Comparison of ENCODE assay signal across 2 cellular contexts in the genomic region with DNA sequence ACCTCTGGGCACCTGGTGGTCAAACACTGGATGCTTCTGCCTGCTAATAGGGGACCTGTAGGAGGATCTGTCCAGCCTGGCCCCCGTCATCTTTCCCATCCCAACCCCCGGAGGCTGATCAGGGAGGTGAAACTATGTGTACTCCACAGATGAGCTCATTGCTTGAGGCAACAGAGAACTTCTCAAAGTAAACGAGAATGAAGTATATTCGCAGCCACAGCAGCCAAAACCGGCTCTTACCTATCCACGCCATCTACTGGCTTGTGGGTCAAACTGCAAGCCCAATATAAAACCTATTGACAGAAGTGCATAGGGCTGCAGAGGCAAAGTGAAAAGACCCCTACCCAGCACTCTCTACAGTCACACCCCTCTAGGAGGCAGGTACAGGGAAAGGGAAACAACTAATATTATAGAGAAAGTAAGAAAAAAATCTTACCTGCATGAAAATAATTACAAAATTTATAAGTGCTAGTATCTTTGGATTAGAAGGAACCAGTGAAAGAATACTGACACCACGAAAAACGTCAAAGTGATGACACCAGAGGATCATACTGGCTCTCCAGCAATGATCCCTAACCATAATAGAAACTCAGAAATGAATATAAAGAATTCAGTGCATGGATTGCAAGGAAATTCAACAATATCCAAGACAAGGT.
TF ChIP-seq lines count a peak whose summit lies in the region.

No MANE protein-coding gene starts in this region.

TF ChIP-seq in Ishikawa, 13 proteins besides CTCF, POLR2A, EP300 and RAD21:
- TF ChIP-seq TEAD4 (IDR thresholded peaks at IDR 0.05) (no peak), CEBPB (IDR thresholded peaks at IDR 0.05) (no peak), TAF1 (IDR thresholded peaks at IDR 0.05; ENCODE audit: low read depth) (no peak), TCF12 (IDR thresholded peaks at IDR 0.05; ENCODE audit: low read depth) (no peak), NFIC (IDR thresholded peaks at IDR 0.05) (no peak), YY1 (IDR thresholded peaks at IDR 0.05; ENCODE audit: low read depth) (no peak), CREB1 (IDR thresholded peaks at IDR 0.05; ENCODE audit: low read depth) (no peak), EGR1 (IDR thresholded peaks at IDR 0.05) (no peak), FOXM1 (IDR thresholded peaks at IDR 0.05; ENCODE audit: borderline replicate concordance, low read depth) (no peak)
- TF ChIP-seq, protein P1, sequence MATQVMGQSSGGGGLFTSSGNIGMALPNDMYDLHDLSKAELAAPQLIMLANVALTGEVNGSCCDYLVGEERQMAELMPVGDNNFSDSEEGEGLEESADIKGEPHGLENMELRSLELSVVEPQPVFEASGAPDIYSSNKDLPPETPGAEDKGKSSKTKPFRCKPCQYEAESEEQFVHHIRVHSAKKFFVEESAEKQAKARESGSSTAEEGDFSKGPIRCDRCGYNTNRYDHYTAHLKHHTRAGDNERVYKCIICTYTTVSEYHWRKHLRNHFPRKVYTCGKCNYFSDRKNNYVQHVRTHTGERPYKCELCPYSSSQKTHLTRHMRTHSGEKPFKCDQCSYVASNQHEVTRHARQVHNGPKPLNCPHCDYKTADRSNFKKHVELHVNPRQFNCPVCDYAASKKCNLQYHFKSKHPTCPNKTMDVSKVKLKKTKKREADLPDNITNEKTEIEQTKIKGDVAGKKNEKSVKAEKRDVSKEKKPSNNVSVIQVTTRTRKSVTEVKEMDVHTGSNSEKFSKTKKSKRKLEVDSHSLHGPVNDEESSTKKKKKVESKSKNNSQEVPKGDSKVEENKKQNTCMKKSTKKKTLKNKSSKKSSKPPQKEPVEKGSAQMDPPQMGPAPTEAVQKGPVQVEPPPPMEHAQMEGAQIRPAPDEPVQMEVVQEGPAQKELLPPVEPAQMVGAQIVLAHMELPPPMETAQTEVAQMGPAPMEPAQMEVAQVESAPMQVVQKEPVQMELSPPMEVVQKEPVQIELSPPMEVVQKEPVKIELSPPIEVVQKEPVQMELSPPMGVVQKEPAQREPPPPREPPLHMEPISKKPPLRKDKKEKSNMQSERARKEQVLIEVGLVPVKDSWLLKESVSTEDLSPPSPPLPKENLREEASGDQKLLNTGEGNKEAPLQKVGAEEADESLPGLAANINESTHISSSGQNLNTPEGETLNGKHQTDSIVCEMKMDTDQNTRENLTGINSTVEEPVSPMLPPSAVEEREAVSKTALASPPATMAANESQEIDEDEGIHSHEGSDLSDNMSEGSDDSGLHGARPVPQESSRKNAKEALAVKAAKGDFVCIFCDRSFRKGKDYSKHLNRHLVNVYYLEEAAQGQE (IDR thresholded peaks at IDR 0.05; ENCODE audit: low read depth) = no peak
- TF ChIP-seq, protein P2, sequence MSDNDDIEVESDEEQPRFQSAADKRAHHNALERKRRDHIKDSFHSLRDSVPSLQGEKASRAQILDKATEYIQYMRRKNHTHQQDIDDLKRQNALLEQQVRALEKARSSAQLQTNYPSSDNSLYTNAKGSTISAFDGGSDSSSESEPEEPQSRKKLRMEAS (IDR thresholded peaks at IDR 0.05) = no peak
- TF ChIP-seq, protein P3, sequence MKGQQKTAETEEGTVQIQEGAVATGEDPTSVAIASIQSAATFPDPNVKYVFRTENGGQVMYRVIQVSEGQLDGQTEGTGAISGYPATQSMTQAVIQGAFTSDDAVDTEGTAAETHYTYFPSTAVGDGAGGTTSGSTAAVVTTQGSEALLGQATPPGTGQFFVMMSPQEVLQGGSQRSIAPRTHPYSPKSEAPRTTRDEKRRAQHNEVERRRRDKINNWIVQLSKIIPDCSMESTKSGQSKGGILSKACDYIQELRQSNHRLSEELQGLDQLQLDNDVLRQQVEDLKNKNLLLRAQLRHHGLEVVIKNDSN (IDR thresholded peaks at IDR 0.05) = no peak

TF ChIP-seq in H1, 55 proteins besides CTCF, POLR2A, EP300 and RAD21:
- TF ChIP-seq BRCA1 (IDR thresholded peaks at IDR 0.05; ENCODE audit: low read depth, low read length) = no peak
- TF ChIP-seq, protein P4, sequence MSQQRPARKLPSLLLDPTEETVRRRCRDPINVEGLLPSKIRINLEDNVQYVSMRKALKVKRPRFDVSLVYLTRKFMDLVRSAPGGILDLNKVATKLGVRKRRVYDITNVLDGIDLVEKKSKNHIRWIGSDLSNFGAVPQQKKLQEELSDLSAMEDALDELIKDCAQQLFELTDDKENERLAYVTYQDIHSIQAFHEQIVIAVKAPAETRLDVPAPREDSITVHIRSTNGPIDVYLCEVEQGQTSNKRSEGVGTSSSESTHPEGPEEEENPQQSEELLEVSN (IDR thresholded peaks at IDR 0.05) = no peak
- no peak for TF ChIP-seq FOSL1 (IDR thresholded peaks at IDR 0.05; ENCODE audit: insufficient read depth, low read depth, low read length)
- TF ChIP-seq RNF2 (IDR thresholded peaks at IDR 0.05; ENCODE audit: borderline replicate concordance, low read depth, low read length, missing control alignments, poor library complexity, severe bottlenecking) = no peak
- TF ChIP-seq EZH2 (IDR thresholded peaks at IDR 0.05; ENCODE audit: low read depth, low read length, severe bottlenecking) = no peak
- no peak for TF ChIP-seq RBBP5 (IDR thresholded peaks at IDR 0.05; ENCODE audit: borderline replicate concordance, low read depth, low read length)
- no peak for TF ChIP-seq BCL11A (IDR thresholded peaks at IDR 0.05; ENCODE audit: low read depth in 2 of 2, low read length in 2 of 2)
- TF ChIP-seq SIRT6 (IDR thresholded peaks at IDR 0.05; ENCODE audit: low read length) = no peak
- no peak for TF ChIP-seq GTF2F1 (IDR thresholded peaks at IDR 0.05; ENCODE audit: borderline replicate concordance, low read depth, low read length)
- no peak for TF ChIP-seq JUND (IDR thresholded peaks at IDR 0.05; ENCODE audit: low read length)
- no peak for TF ChIP-seq CEBPB (IDR thresholded peaks at IDR 0.05; ENCODE audit: low read depth, low read length)
- no peak for TF ChIP-seq SIX5 (IDR thresholded peaks at IDR 0.05; ENCODE audit: low read depth, low read length)
- TF ChIP-seq NRF1 (IDR thresholded peaks at IDR 0.05; ENCODE audit: low read depth, low read length) = no peak
